9 cellular contexts compared by ENCODE assay signal in the genomic region with DNA sequence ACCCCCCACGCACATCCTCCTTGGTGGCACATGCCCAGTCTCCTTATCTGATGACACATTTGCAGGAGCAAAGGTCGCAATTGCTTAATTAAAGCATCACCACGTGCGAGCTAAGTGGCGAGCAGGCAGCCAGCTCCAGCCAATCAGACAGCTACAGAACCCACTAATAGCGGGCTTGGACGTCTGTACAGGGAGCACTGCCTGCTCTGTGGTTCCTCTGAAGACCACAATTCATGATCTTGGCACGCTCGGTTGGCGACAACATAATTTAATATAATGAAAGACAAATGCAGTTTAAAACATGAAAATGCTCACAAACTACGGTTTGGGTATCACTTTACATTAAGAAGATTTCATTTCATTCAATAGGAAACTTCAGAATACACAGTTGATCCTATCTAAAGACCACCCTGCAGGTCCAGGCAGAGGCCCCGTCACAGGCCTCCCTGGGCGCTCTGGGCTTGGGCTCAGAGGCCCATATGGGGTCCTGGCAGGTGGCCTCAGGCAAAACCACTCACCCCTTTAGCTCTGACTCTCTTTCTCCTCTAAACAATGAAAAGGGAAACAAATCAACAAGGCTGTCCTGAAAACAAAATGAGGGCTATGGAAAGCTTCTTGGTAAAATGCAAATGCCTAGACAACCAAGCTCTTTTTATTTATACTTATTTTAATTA. TPM values are rescaled to one million over a fixed set of nuclear protein-coding genes. Genes with fewer than 3 reads are reported as not detected.
DNase-seq lines count a peak whose midpoint lies in the region; ATAC-seq, FAIRE-seq and TF ChIP-seq lines count a peak whose summit lies in the region.
"Had no signal": no experiment of that assay in that cellular context is flagged by ENCODE, and none has a peak within 500 bp of the region (broad histone marks: within the 10 kb centered on the region; RNA-seq: fewer than 3 reads in every experiment).

No MANE protein-coding gene starts in this region.

- H3K36me3 ChIP-seq in sigmoid colon (no peaks in the 10 kb centered on the region), MG63 (0 out of 2 replicates have a peak, but pooled peaks cover 2% of the 10 kb centered on the region)

- peaks cover 6% of the 10 kb centered on the region for H3K9me3 Mint-ChIP-seq in WTC11

- intact Hi-C loops in sigmoid colon (cut with DNase I) (no loop called here), head of caudate nucleus (cut with DNase I) (no loop called here)

- FAIRE-seq in A549 (lab: Jason Lieb, UNC) = no peak

- peak in 1 of 2 experiments; percentile 35 for DNase-seq in A549 (ENCODE audit: low read depth in 1 of 2, low spot score in 1 of 2)
- peak in 62 of 76 experiments; percentile 15 to 77 (median 48) for DNase-seq in HUDEP-2 (lab: John Stamatoyannopoulos, UW; ENCODE audit: unreplicated experiment in 76 of 76)
- DNase-seq in WTC11 (ENCODE audit: low spot score) = no peak
- peak; percentile 76 for DNase-seq in left lobe of liver (ENCODE audit: low spot score)
- no peak for DNase-seq in sigmoid colon
- DNase-seq in MG63 = no peak
- no peak for DNase-seq in head of caudate nucleus
- no peak for DNase-seq in DMS153 treated with DMSO at 0.1 percent for 48 hours (lab: John Stamatoyannopoulos, UW; ENCODE audit: unreplicated experiment)

- CTCF ChIA-PET in A549 (lab: Yijun Ruan, JAX) = interaction anchor here (0.6 to 2.5 kb wide), 4 partner anchors 15 to 36 kb away, joined by 3 to 10 read pairs (median 4); no protein-coding TSS in a partner anchor
- CTCF ChIA-PET in WTC11 (lab: Charles Lee) = interaction anchor here (1.1 to 1.8 kb wide), 2 partner anchors 14 to 56 kb away, joined by 3 to 4 read pairs; no protein-coding TSS in a partner anchor

- peak overlapping the region; percentile 85 for H3K4me2 ChIP-seq in A549

- peaks cover 81% of the 10 kb centered on the region for H3K4me1 Mint-ChIP-seq in WTC11

- no peak overlapping the region for H3K4me3 Mint-ChIP-seq in WTC11

- POLR2A ChIA-PET in A549 (lab: Yijun Ruan, JAX) (interaction anchor here (0.9 to 1.5 kb wide), 3 partner anchors 9 to 11 kb away, joined by 3 to 5 read pairs (median 5); partner anchors contain the start of gene PACSIN2), WTC11 (lab: Charles Lee) (interaction anchor here (0.6 to 2.6 kb wide), 2 partner anchors 10 to 54 kb away, joined by 3 to 12 read pairs; partner anchors contain the start of gene PACSIN2)

- H3K27me3 ChIP-seq in sigmoid colon = no peaks in the 10 kb centered on the region
- H3K27me3 ChIP-seq in MG63 = no peaks in the 10 kb centered on the region
- H3K27me3 ChIP-seq: dorsolateral prefrontal cortex had no signal

- H3K4me1 ChIP-seq in A549 (peaks cover 100% of the 10 kb centered on the region), sigmoid colon (peaks cover 0 to 90% (median 71%) of the 10 kb centered on the region in 4 donors)

- no peak for TF ChIP-seq CTCF in A549 (IDR thresholded peaks at IDR 0.05)
- TF ChIP-seq CTCF in WTC11 (IDR thresholded peaks at IDR 0.05) = no peak
- no peak for TF ChIP-seq CTCF in sigmoid colon (IDR thresholded peaks at IDR 0.05)

- no peak for TF ChIP-seq POLR2A in A549 (IDR thresholded peaks at IDR 0.05; ENCODE audit: low read length)
- no peak for TF ChIP-seq POLR2A in sigmoid colon (IDR thresholded peaks at IDR 0.05)

- ATAC-seq in A549 = peak in 1 of 2 experiments; percentile 9; a peak in 2 of 6 replicates
- no peak for ATAC-seq in WTC11
- peak; percentile 78 for ATAC-seq in left lobe of liver

- no peak for TF ChIP-seq RAD21 in A549 (conservative IDR thresholded peaks at IDR 0.05 in 1 of 2, IDR thresholded peaks at IDR 0.05 in 1 of 2)

- WGBS in A549 (ENCODE audit: missing lambda C conversion rate) = 55% methylated on average over 12 of the region's 13 CpGs
- WGBS in sigmoid colon, 2 donors = 39 to 50% methylated on average over 13 of the region's 13 CpGs

- TF ChIP-seq EP300 in A549 (IDR thresholded peaks at IDR 0.05) = no peak
- TF ChIP-seq EP300 in sigmoid colon (IDR thresholded peaks at IDR 0.05) = no peak

- H3K4me3 ChIP-seq in A549 (no peak overlapping the region), sigmoid colon (no peak overlapping the region), MG63 (no peak overlapping the region)
- H3K4me3 ChIP-seq: dorsolateral prefrontal cortex had no signal

- H3K9me3 ChIP-seq in A549 = no peaks in the 10 kb centered on the region
- H3K9me3 ChIP-seq in sigmoid colon = no peaks in the 10 kb centered on the region
- no peaks in the 10 kb centered on the region for H3K9me3 ChIP-seq in MG63

- H3K27ac ChIP-seq in A549 = peak overlapping the region; percentile 95 to 99
- peak overlapping the region in 1 of 4 donors; percentile 9 for H3K27ac ChIP-seq in sigmoid colon

- H3K36me3 Mint-ChIP-seq in WTC11 = peaks cover 6% of the 10 kb centered on the region

- H3K27me3 Mint-ChIP-seq in WTC11 (ENCODE audit: low read depth) = no peaks in the 10 kb centered on the region

- no peak overlapping the region for H3K27ac Mint-ChIP-seq in WTC11

TF ChIP-seq in A549, 52 proteins besides CTCF, POLR2A, EP300 and RAD21 (continues in another document):
- TF ChIP-seq KDM1A (IDR thresholded peaks at IDR 0.05; ENCODE audit: low read depth) = no peak
- no peak for TF ChIP-seq NR3C1 (IDR thresholded peaks at IDR 0.05)
- no peak for TF ChIP-seq FOSL2 (IDR thresholded peaks at IDR 0.05)
- 0 out of 2 replicates have a peak, but pooled peaks have one; percentile 5 for TF ChIP-seq FOSL2 (CRISPR knock-in tag; IDR thresholded peaks at IDR 0.05)
- TF ChIP-seq, protein P1, sequence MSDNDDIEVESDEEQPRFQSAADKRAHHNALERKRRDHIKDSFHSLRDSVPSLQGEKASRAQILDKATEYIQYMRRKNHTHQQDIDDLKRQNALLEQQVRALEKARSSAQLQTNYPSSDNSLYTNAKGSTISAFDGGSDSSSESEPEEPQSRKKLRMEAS (IDR thresholded peaks at IDR 0.05) = peak; percentile 70
- no peak for TF ChIP-seq HMGXB4 (CRISPR knock-in tag; IDR thresholded peaks at IDR 0.05; ENCODE audit: borderline replicate concordance)
- TF ChIP-seq CHD2 (IDR thresholded peaks at IDR 0.05; ENCODE audit: low read length, partially characterized antibody) = no peak
- no peak for TF ChIP-seq CBX8 (IDR thresholded peaks at IDR 0.05)

TF ChIP-seq in WTC11, 78 proteins besides CTCF, POLR2A, EP300 and RAD21 (continues in another document):
- TF ChIP-seq NFYB (CRISPR knock-in tag; conservative IDR thresholded peaks at IDR 0.05; ENCODE audit: low read depth) = no peak
- no peak for TF ChIP-seq ZNF121 (CRISPR knock-in tag; IDR thresholded peaks at IDR 0.05)
- TF ChIP-seq ATF3 (CRISPR knock-in tag; conservative IDR thresholded peaks at IDR 0.05) = no peak
- TF ChIP-seq, protein P2, sequence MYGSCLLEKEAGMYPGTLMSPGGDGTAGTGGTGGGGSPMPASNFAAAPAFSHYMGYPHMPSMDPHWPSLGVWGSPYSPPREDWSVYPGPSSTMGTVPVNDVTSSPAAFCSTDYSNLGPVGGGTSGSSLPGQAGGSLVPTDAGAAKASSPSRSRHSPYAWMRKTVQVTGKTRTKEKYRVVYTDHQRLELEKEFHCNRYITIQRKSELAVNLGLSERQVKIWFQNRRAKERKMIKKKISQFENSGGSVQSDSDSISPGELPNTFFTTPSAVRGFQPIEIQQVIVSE (CRISPR knock-in tag; IDR thresholded peaks at IDR 0.05; ENCODE audit: borderline replicate concordance) = no peak
- TF ChIP-seq CREM (CRISPR knock-in tag; IDR thresholded peaks at IDR 0.05) = no peak
- peak; percentile 21; the same call in 1 of the 2 replicates for TF ChIP-seq ZNF423 (CRISPR knock-in tag; IDR thresholded peaks at IDR 0.05)
- no peak for TF ChIP-seq ZNF416 (CRISPR knock-in tag; IDR thresholded peaks at IDR 0.05)
- TF ChIP-seq GABPB1 (CRISPR knock-in tag; IDR thresholded peaks at IDR 0.05) = peak; percentile 52
- TF ChIP-seq, protein P3, sequence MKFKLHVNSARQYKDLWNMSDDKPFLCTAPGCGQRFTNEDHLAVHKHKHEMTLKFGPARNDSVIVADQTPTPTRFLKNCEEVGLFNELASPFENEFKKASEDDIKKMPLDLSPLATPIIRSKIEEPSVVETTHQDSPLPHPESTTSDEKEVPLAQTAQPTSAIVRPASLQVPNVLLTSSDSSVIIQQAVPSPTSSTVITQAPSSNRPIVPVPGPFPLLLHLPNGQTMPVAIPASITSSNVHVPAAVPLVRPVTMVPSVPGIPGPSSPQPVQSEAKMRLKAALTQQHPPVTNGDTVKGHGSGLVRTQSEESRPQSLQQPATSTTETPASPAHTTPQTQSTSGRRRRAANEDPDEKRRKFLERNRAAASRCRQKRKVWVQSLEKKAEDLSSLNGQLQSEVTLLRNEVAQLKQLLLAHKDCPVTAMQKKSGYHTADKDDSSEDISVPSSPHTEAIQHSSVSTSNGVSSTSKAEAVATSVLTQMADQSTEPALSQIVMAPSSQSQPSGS (CRISPR knock-in tag; IDR thresholded peaks at IDR 0.05; ENCODE audit: borderline replicate concordance, low read depth) = no peak
- TF ChIP-seq TEAD4 (CRISPR knock-in tag; IDR thresholded peaks at IDR 0.05) = no peak
- no peak for TF ChIP-seq USF2 (CRISPR knock-in tag; IDR thresholded peaks at IDR 0.05)
- TF ChIP-seq, protein P4, sequence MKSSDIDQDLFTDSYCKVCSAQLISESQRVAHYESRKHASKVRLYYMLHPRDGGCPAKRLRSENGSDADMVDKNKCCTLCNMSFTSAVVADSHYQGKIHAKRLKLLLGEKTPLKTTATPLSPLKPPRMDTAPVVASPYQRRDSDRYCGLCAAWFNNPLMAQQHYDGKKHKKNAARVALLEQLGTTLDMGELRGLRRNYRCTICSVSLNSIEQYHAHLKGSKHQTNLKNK (CRISPR knock-in tag; IDR thresholded peaks at IDR 0.05) = no peak

RNA-seq across cellular contexts. Expression of gene PACSIN2, which starts 10.4 kb away (rescaled TPM):
- polyA plus RNA-seq in A549 (2011; rRNA removed) = 76.5 and 94.0 TPM in 2 replicates
- polyA plus RNA-seq in A549 (2012; cell fraction: cytosol; rRNA removed) = 68.9 and 75.1 TPM in 2 replicates
- 75.5 and 83.5 TPM in 2 replicates for polyA plus RNA-seq in A549 (2012; cell fraction: nucleus; rRNA removed)
- polyA plus RNA-seq in A549 (2017; fragmentation: RNase III; extraction: RNeasy Plus Mini Kit Qiagen cat#74134 plus additional on column Dnase treatment) = 60.2 to 63.4 TPM (median 60.3 TPM) in 3 replicates
- 36.2 and 36.7 TPM in 2 replicates for polyA minus RNA-seq in A549 (2011; rRNA and poly(A)+ RNA removed)
- total RNA-seq in WTC11 (2021) = 64.1 to 70.5 TPM (median 69.0 TPM) in 3 replicates
- 23.8 TPM for total RNA-seq in left lobe of liver
- 10 to 100 TPM; 44.2 to 52.3 (median 48.3) TPM for total RNA-seq in sigmoid colon
- 100 to 1,000 TPM in 1 of 3 donors, 10 to 100 TPM in 2; 75.1 to 126 (median 91.4) TPM for polyA plus RNA-seq in sigmoid colon
- 45.4 and 46.2 TPM in 2 replicates for total RNA-seq in MG63 (2014; rRNA removed; shearing (Covaris generic); ENCODE audit: low replicate concordance)

Comparison
In these comparisons a context has a peak if more than half of its experiments do, and no peak if none do; other contexts are left out.
1. DNase-seq: peak in HUDEP-2 (62 of 76) and left lobe of liver (single experiment); none in WTC11 (single experiment), sigmoid colon (single experiment), MG63 (single experiment), head of caudate nucleus (0 of 42) and DMS153 treated with DMSO at 0.1 percent for 48 hours (single experiment).